ENCODE assay signal across 16 cellular contexts in genomic region chr6:165611294-165611693, GRCh38. TPM values are rescaled to one million over a fixed set of nuclear protein-coding genes. Genes with fewer than 3 reads are reported as not detected.
"Had no signal": no experiment of that assay in that cellular context is flagged by ENCODE, and none has a peak within 500 bp of the region (broad histone marks: within the 10 kb centered on the region; RNA-seq: fewer than 3 reads in every experiment).

No MANE protein-coding gene starts in this region.

- H3K4me3 Mint-ChIP-seq: activated CD4-positive, alpha-beta T cell treated with anti-CD3 and anti-CD28 coated beads, Interleukin-2, amount 10 ng/mL, durations not matched to agents 24 days and 14 days; activated CD8-positive, alpha-beta T cell treated with anti-CD3 and anti-CD28 coated beads for 36 hours; activated naive CD4-positive, alpha-beta T cell treated with anti-CD3 and anti-CD28 coated beads for 36 hours; activated T-cell treated with anti-CD3 and anti-CD28 coated beads, Interleukin-2, amount 50 U/mL, for 4 hours; memory B cell; natural killer cell; stimulated activated naive B cell treated with anti-CD40 and anti-IgM and Interleukin-4, amounts not matched to agents 10 μg/mL and 1 μg/mL and 100 μg/mL, for 72 hours had no signal

- ATAC-seq: activated CD8-positive, alpha-beta T cell treated with anti-CD3 and anti-CD28 coated beads for 36 hours; activated T-cell treated with anti-CD3 and anti-CD28 coated beads, Interleukin-2, amount 50 U/mL, for 4 hours; natural killer cell; SK-N-SH treated with all-trans-retinoic acid at 6 μM for 48 hours; stimulated activated naive B cell treated with anti-CD40 and anti-IgM and Interleukin-4, amounts not matched to agents 10 μg/mL and 1 μg/mL and 100 μg/mL, for 72 hours had no signal

- H3K9me3 ChIP-seq: ascending aorta, ovary, tibial artery had no signal

- DNase-seq: activated CD4-positive, alpha-beta T cell treated with anti-CD3 and anti-CD28 coated beads, Interleukin-2, amount 10 ng/mL, durations not matched to agents 24 days and 14 days; activated CD8-positive, alpha-beta T cell treated with anti-CD3 and anti-CD28 coated beads for 36 hours; activated naive CD4-positive, alpha-beta T cell treated with anti-CD3 and anti-CD28 coated beads for 36 hours; activated T-cell treated with anti-CD3 and anti-CD28 coated beads, Interleukin-2, amount 50 U/mL, for 4 hours; dermis blood vessel endothelial cell; effector memory CD4-positive, alpha-beta T cell; natural killer cell; ovary; stimulated activated naive B cell treated with anti-CD40 and anti-IgM and Interleukin-4, amounts not matched to agents 10 μg/mL and 1 μg/mL and 100 μg/mL, for 72 hours; T-helper 1 cell; T1000; tibial artery had no signal

- H3K27me3 Mint-ChIP-seq: activated CD4-positive, alpha-beta T cell treated with anti-CD3 and anti-CD28 coated beads, Interleukin-2, amount 10 ng/mL, durations not matched to agents 24 days and 14 days; activated CD8-positive, alpha-beta T cell treated with anti-CD3 and anti-CD28 coated beads for 36 hours; memory B cell; stimulated activated naive B cell treated with anti-CD40 and anti-IgM and Interleukin-4, amounts not matched to agents 10 μg/mL and 1 μg/mL and 100 μg/mL, for 72 hours had no signal

- H3K9me3 Mint-ChIP-seq: activated CD4-positive, alpha-beta T cell treated with anti-CD3 and anti-CD28 coated beads, Interleukin-2, amount 10 ng/mL, durations not matched to agents 24 days and 14 days; activated CD8-positive, alpha-beta T cell treated with anti-CD3 and anti-CD28 coated beads for 36 hours had no signal

- H3K4me1 ChIP-seq: ascending aorta had no signal

- H3K4me3 ChIP-seq: ascending aorta, ovary, tibial artery had no signal

- H3K27ac Mint-ChIP-seq: activated CD4-positive, alpha-beta T cell treated with anti-CD3 and anti-CD28 coated beads, Interleukin-2, amount 10 ng/mL, durations not matched to agents 24 days and 14 days; activated CD8-positive, alpha-beta T cell treated with anti-CD3 and anti-CD28 coated beads for 36 hours; activated naive CD4-positive, alpha-beta T cell treated with anti-CD3 and anti-CD28 coated beads for 36 hours; memory B cell; natural killer cell; stimulated activated naive B cell treated with anti-CD40 and anti-IgM and Interleukin-4, amounts not matched to agents 10 μg/mL and 1 μg/mL and 100 μg/mL, for 72 hours had no signal

- H3K27me3 ChIP-seq: ascending aorta, ovary, tibial artery had no signal

- H3K36me3 Mint-ChIP-seq: memory B cell; natural killer cell; stimulated activated naive B cell treated with anti-CD40 and anti-IgM and Interleukin-4, amounts not matched to agents 10 μg/mL and 1 μg/mL and 100 μg/mL, for 72 hours had no signal

- H3K27ac ChIP-seq: ascending aorta, ovary, tibial artery had no signal

- H3K36me3 ChIP-seq: ascending aorta, ovary, tibial artery had no signal

- H3K4me1 Mint-ChIP-seq: activated CD4-positive, alpha-beta T cell treated with anti-CD3 and anti-CD28 coated beads, Interleukin-2, amount 10 ng/mL, durations not matched to agents 24 days and 14 days; memory B cell; natural killer cell; stimulated activated naive B cell treated with anti-CD40 and anti-IgM and Interleukin-4, amounts not matched to agents 10 μg/mL and 1 μg/mL and 100 μg/mL, for 72 hours had no signal

RNA-seq across cellular contexts. Expression of gene PDE10A, which starts 51.7 kb away (rescaled TPM):
- total RNA-seq: activated CD4-positive, alpha-beta T cell treated with anti-CD3 and anti-CD28 coated beads, Interleukin-2, amount 10 ng/mL, durations not matched to agents 24 days and 14 days; activated CD8-positive, alpha-beta T cell treated with anti-CD3 and anti-CD28 coated beads for 36 hours; activated naive CD4-positive, alpha-beta T cell treated with anti-CD3 and anti-CD28 coated beads for 36 hours; natural killer cell had no signal
- polyA plus RNA-seq: keratinocyte had no signal
